8 cellular contexts compared by ENCODE assay signal in the genomic region with DNA sequence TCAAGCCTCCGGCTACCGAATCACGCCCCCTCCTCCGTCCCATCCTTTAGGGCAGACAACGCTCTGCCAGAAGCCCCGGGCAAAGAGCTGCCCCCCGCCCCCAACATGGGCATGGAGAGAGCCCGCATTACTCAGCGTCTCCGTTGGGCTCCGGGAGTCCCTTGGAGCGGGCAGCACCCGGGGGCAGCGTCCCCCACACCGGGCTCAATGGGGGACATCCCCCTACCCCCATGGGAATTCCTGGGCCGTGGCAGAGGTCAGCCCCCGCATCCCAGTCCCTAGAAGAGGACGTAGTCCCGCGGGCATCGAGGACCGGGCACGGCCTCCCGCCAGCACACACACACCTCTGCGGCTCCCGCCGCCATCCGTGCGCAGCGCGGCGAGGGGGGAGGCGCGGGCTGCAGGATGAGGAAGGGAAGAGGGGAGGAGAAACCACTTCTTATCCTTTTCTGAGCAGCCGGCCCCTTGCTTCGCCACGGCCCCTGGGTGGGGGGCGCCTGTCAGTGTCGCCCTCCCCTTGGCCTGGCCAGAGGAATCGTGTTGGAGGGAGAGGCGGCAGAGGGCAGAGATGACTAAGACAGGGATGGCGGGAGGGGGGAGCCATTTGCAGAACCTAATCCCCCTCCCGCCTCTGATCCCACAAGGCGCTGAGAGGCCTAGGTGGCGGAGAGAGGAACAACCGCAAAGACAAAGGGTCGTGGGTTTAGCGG. TPM values are rescaled to one million over a fixed set of nuclear protein-coding genes. Genes with fewer than 3 reads are reported as not detected.
DNase-seq lines count a peak whose midpoint lies in the region; ATAC-seq and TF ChIP-seq lines count a peak whose summit lies in the region.

No MANE protein-coding gene starts in this region.

- peak overlapping the region; percentile 96 for H3K4me2 ChIP-seq in PC-3 (ENCODE audit: low read length)

- peaks cover 12% of the 10 kb centered on the region; the same call in 1 of the 2 replicates for H3K79me2 ChIP-seq in PC-3 (ENCODE audit: low read length)

- no peak overlapping the region for H3K27ac Mint-ChIP-seq in CD4-positive, alpha-beta T cell
- peak overlapping the region; percentile 64 for H3K27ac Mint-ChIP-seq in HFFc6

- no peaks in the 10 kb centered on the region for H4K20me1 ChIP-seq in PC-3 (ENCODE audit: low read length)

- peak; percentile 14 for ATAC-seq in CD4-positive, alpha-beta T cell (ENCODE audit: poor library complexity)
- ATAC-seq in PC-3: peak; percentile 62
- ATAC-seq in right lobe of liver: peak in 3 of 4 donors; percentile 12 to 30 (median 17)
- no peak for ATAC-seq in HG03139 (IDR thresholded peaks at IDR 0.05; ENCODE audit: unreplicated experiment)

- intact Hi-C loops in CD4-positive, alpha-beta T cell (cut with DNase I, micrococcal nuclease): loop anchor here (1.0 to 2.0 kb wide), 6 partner anchors 13 to 167 kb away; partner anchors contain the start of genes CIZ1 (in 2 of the 2), GOLGA2 (in 1 of the 2), SWI5 (in 1 of the 2) and URM1 (in 1 of the 2)
- intact Hi-C loops in PC-3 (cut with micrococcal nuclease) (loop anchor here (5.0 to 10.0 kb wide), 2 partner anchors 51 to 73 kb away; partner anchors contain the start of genes GOLGA2 and SWI5), colonic mucosa (cut with DNase I) (no loop called here), right lobe of liver (cut with DNase I) (no loop called here)

- POLR2A ChIA-PET in CD4-positive, alpha-beta T cell (lab: Charles Lee): interaction anchor here (0.9 to 1.3 kb wide), 3 partner anchors 12 to 46 kb away, joined by 3 to 4 read pairs (median 4); no protein-coding TSS in a partner anchor
- POLR2A ChIA-PET in PC-3 (lab: Charles Lee; ENCODE audit: unreplicated experiment): no interaction called here

- peak overlapping the region; percentile 84 for H2AFZ ChIP-seq in PC-3 (ENCODE audit: low read length)

- H3K36me3 Mint-ChIP-seq in CD4-positive, alpha-beta T cell (ENCODE audit: low read depth): no peaks in the 10 kb centered on the region
- H3K36me3 Mint-ChIP-seq in HFFc6 (ENCODE audit: low read depth): peaks cover 5% of the 10 kb centered on the region; the same call in 1 of the 2 replicates

- H3K9ac ChIP-seq in PC-3 (ENCODE audit: low read length) (peak overlapping the region; percentile 64), colonic mucosa (ENCODE audit: low read depth in 2 of 2, low read length in 2 of 2) (peak overlapping the region in 1 of 2 donors; percentile 58)

- H3K4me1 ChIP-seq in PC-3 (ENCODE audit: insufficient read depth, low read length) (peaks cover 5% of the 10 kb centered on the region; the same call in 1 of the 2 replicates), colonic mucosa (peaks cover 7% of the 10 kb centered on the region), right lobe of liver (peaks cover 0 to 12% (median 0%) of the 10 kb centered on the region in 4 donors), tibial nerve (peaks cover 0 to 21% (median 8%) of the 10 kb centered on the region in 4 donors)

- H3K9me3 Mint-ChIP-seq in CD4-positive, alpha-beta T cell: no peaks in the 10 kb centered on the region
- H3K9me3 Mint-ChIP-seq in HFFc6: no peaks in the 10 kb centered on the region; the same call in 1 of the 2 replicates

- DNase-seq in CD4-positive, alpha-beta T cell: peak in 1 of 10 experiments; percentile 5
- peak; percentile 33 for DNase-seq in HFFc6
- peak; percentile 28 for DNase-seq in PC-3
- DNase-seq in colonic mucosa: no peak
- DNase-seq in right lobe of liver: peak in 1 of 3 donors; percentile 35
- DNase-seq in tibial nerve (ENCODE audit: low spot score in 2 of 2): no peak
- DNase-seq in NCI-H187 treated with DMSO at 0.1 percent for 48 hours (lab: John Stamatoyannopoulos, UW): no peak

- peaks cover 5% of the 10 kb centered on the region for H3K4me1 Mint-ChIP-seq in CD4-positive, alpha-beta T cell (ENCODE audit: low read depth)
- H3K4me1 Mint-ChIP-seq in HFFc6 (ENCODE audit: low read depth): peaks cover 37% of the 10 kb centered on the region

- H3F3A ChIP-seq in PC-3 (ENCODE audit: low read length, unreplicated experiment): no peaks in the 10 kb centered on the region

- CTCF ChIA-PET in CD4-positive, alpha-beta T cell (lab: Charles Lee): interaction anchor here (1.7 kb wide), 1 partner anchor 11 kb away, joined by 4 read pairs; no protein-coding TSS in a partner anchor
- CTCF ChIA-PET in PC-3 (lab: Charles Lee): no interaction called here

- no peaks in the 10 kb centered on the region for H3K9me2 ChIP-seq in PC-3 (replicated peaks; ENCODE audit: low read length)

- WGBS in right lobe of liver (ENCODE audit: insufficient coverage, low coverage, low lambda C conversion rate, missing lambda C conversion rate): 2% methylated on average over 24 of the region's 48 CpGs
- 2 to 3% methylated on average over 24 to 38 of the region's 48 CpGs for WGBS in tibial nerve, 2 donors

- peaks cover 14% of the 10 kb centered on the region for H3K27me3 Mint-ChIP-seq in CD4-positive, alpha-beta T cell
- peaks cover 1% of the 10 kb centered on the region; the same call in 1 of the 2 replicates for H3K27me3 Mint-ChIP-seq in HFFc6 (ENCODE audit: insufficient read depth)

- H3K4me3 Mint-ChIP-seq in CD4-positive, alpha-beta T cell: peak overlapping the region; percentile 62
- peak overlapping the region; percentile 89 for H3K4me3 Mint-ChIP-seq in HFFc6

- TF ChIP-seq POLR2A in right lobe of liver (IDR thresholded peaks at IDR 0.05) (no peak), tibial nerve (IDR thresholded peaks at IDR 0.05) (no peak)

- TF ChIP-seq EP300 in tibial nerve (IDR thresholded peaks at IDR 0.05): peak in 1 of 2 donors; percentile 36

- BruUV-seq in PC-3 (replicated peaks; lab: Mats Ljungman, UMichigan): no TSS peak

- H3K9me3 ChIP-seq in CD4-positive, alpha-beta T cell (ENCODE audit: control insufficient read depth, low read length): no peaks in the 10 kb centered on the region
- H3K9me3 ChIP-seq in PC-3 (ENCODE audit: low read length) (no peaks in the 10 kb centered on the region), colonic mucosa (no peaks in the 10 kb centered on the region), right lobe of liver (no peaks in the 10 kb centered on the region), tibial nerve (no peaks in the 10 kb centered on the region)

- H3K4me3 ChIP-seq in PC-3 (ENCODE audit: low read length): peak overlapping the region; percentile 81
- H3K4me3 ChIP-seq in colonic mucosa: peak overlapping the region; percentile 59
- H3K4me3 ChIP-seq in right lobe of liver: peak overlapping the region; percentile 38 to 60 (median 46)
- peak overlapping the region; percentile 45 to 74 (median 68) for H3K4me3 ChIP-seq in tibial nerve

- H3K27me3 ChIP-seq in CD4-positive, alpha-beta T cell (ENCODE audit: control insufficient read depth, insufficient read depth, low read length): peaks cover 17% of the 10 kb centered on the region
- H3K27me3 ChIP-seq in PC-3 (ENCODE audit: low read length) (no peaks in the 10 kb centered on the region), colonic mucosa (peaks cover 12% of the 10 kb centered on the region), right lobe of liver (no peaks in the 10 kb centered on the region), tibial nerve (peaks cover 0 to 25% of the 10 kb centered on the region in 2 donors)

- H3K27ac ChIP-seq in CD4-positive, alpha-beta T cell (ENCODE audit: low read depth, low read length): no peak overlapping the region
- no peak overlapping the region for H3K27ac ChIP-seq in PC-3 (ENCODE audit: low read length)
- no peak overlapping the region for H3K27ac ChIP-seq in colonic mucosa
- no peak overlapping the region for H3K27ac ChIP-seq in right lobe of liver
- H3K27ac ChIP-seq in tibial nerve: peak overlapping the region in 1 of 4 donors; percentile 53

- no peaks in the 10 kb centered on the region for H3K36me3 ChIP-seq in PC-3 (ENCODE audit: low read depth, low read length)
- H3K36me3 ChIP-seq in colonic mucosa: no peaks in the 10 kb centered on the region
- no peaks in the 10 kb centered on the region for H3K36me3 ChIP-seq in right lobe of liver
- H3K36me3 ChIP-seq in tibial nerve: no peaks in the 10 kb centered on the region

- TF ChIP-seq CTCF in CD4-positive, alpha-beta T cell (IDR thresholded peaks at IDR 0.05): no peak
- TF ChIP-seq CTCF in HFFc6 (IDR thresholded peaks at IDR 0.05) (no peak), PC-3 (conservative IDR thresholded peaks at IDR 0.05; ENCODE audit: low read depth, low read length) (no peak), colonic mucosa (IDR thresholded peaks at IDR 0.05) (no peak), right lobe of liver (IDR thresholded peaks at IDR 0.05) (no peak), tibial nerve (IDR thresholded peaks at IDR 0.05) (no peak)

RNA-seq across cellular contexts. Expression of gene DNM1, which starts 0.8 kb away (rescaled TPM):
- 1 to 10 TPM; 1.8 to 2.5 TPM for total RNA-seq in CD4-positive, alpha-beta T cell
- total RNA-seq in HFFc6 (2021; fragmentation: NEBNext Ultra II Directional; extraction: Animal tissue kit (Norgen Biotek cat#: 25700)): 10 to 100 TPM; 17.4 to 38.2 (median 32.7) TPM
- total RNA-seq in PC-3 (2014; rRNA removed) (24.1 and 36.4 TPM in 2 replicates), colonic mucosa (1 to 10 TPM; 2.5 to 6.8 TPM), right lobe of liver (1 to 10 TPM in 4 of 6 experiments, under 1 TPM in 2; 0.43 to 3.1 (median 1.8) TPM), tibial nerve (10 to 100 TPM; 19.9 to 50.4 (median 41.4) TPM)

RNA-seq across cellular contexts. Expression of gene CIZ1, which starts 12.6 kb away (rescaled TPM):
- total RNA-seq in CD4-positive, alpha-beta T cell: 100 to 1,000 TPM; 106 to 107 TPM
- 100 to 1,000 TPM; 119 to 168 (median 148) TPM for total RNA-seq in HFFc6 (2021; fragmentation: NEBNext Ultra II Directional; extraction: Animal tissue kit (Norgen Biotek cat#: 25700))
- total RNA-seq in PC-3 (2014; rRNA removed) (46.1 and 67.7 TPM in 2 replicates), colonic mucosa (10 to 100 TPM; 97.5 to 97.7 TPM), right lobe of liver (10 to 100 TPM; 15.9 to 33.5 (median 24.0) TPM), tibial nerve (10 to 100 TPM; 59.4 to 99.3 (median 71.4) TPM)

RNA-seq across cellular contexts. Expression of gene BBLN, which starts 43.9 kb away (rescaled TPM):
- total RNA-seq in CD4-positive, alpha-beta T cell: 10 to 100 TPM; 53.6 to 55.9 TPM
- total RNA-seq in HFFc6 (2021; fragmentation: NEBNext Ultra II Directional; extraction: Animal tissue kit (Norgen Biotek cat#: 25700)): 10 to 100 TPM; 45.7 to 63.2 (median 50.5) TPM
- total RNA-seq in PC-3 (2014; rRNA removed) (158 and 171 TPM in 2 replicates), colonic mucosa (10 to 100 TPM; 47.5 to 53.0 TPM), right lobe of liver (100 to 1,000 TPM in 2 of 6 experiments, 10 to 100 TPM in 4; 13.5 to 192 (median 17.7) TPM), tibial nerve (100 to 1,000 TPM; 202 to 310 (median 243) TPM)

RNA-seq across cellular contexts. Expression of gene LCN2, which starts 54.7 kb away (rescaled TPM):
- not detected for total RNA-seq in CD4-positive, alpha-beta T cell
- not detected for total RNA-seq in HFFc6 (2021; fragmentation: NEBNext Ultra II Directional; extraction: Animal tissue kit (Norgen Biotek cat#: 25700))
- total RNA-seq in PC-3 (2014; rRNA removed) (153 and 154 TPM in 2 replicates), colonic mucosa (100 to 1,000 TPM; 162 to 374 TPM), right lobe of liver (10 to 100 TPM in 4 of 6 experiments, 1 to 10 TPM in 2; 2.7 to 81.8 (median 18.1) TPM), tibial nerve (not detected)

Comparison
In these comparisons a context has a peak if more than half of its experiments do, and no peak if none do; other contexts are left out.
1. DNase-seq: peak in HFFc6 (single experiment) and PC-3 (single experiment); none in colonic mucosa (single experiment), tibial nerve (0 of 2) and NCI-H187 treated with DMSO at 0.1 percent for 48 hours (single experiment).
2. intact Hi-C loops: an anchor here in CD4-positive, alpha-beta T cell (1.0 to 2.0 kb wide) and PC-3 (5.0 to 10.0 kb wide); none called in colonic mucosa and right lobe of liver.
3. Peak in every context shown above with its lines, with median percentiles within 50 percentile points of each other: H3K4me3 ChIP-seq.